4 cellular contexts compared by ENCODE assay signal in genomic region chr4:112612814-112613213, GRCh38. TPM values are rescaled to one million over a fixed set of nuclear protein-coding genes. Genes with fewer than 3 reads are reported as not detected.
A peak's percentile ranks its signal among the peaks of the same experiment; 100 is the strongest.
DNase-seq lines count a peak whose midpoint lies in the region; ATAC-seq and TF ChIP-seq lines count a peak whose summit lies in the region.
"Not testable (repeated sequence)": the region's sequence is repeated elsewhere in the genome, so short reads cannot be mapped to it uniquely, and the experiment has no call there.

No MANE protein-coding gene starts in this region.

- not testable (repeated sequence) for BruUV-seq in MCF 10A (replicated peaks; lab: Mats Ljungman, UMichigan)

- H3K4me1 Mint-ChIP-seq in MCF 10A (ENCODE audit: insufficient read depth, unreplicated experiment); neural crest cell: not testable (repeated sequence)

- H3K27ac Mint-ChIP-seq in MCF 10A (ENCODE audit: low read depth, unreplicated experiment), result peak overlapping the region; percentile 78
- peak overlapping the region; percentile 27 for H3K27ac Mint-ChIP-seq in neural crest cell (ENCODE audit: unreplicated experiment)

- peak; percentile 62 for ATAC-seq in SK-N-SH treated with all-trans-retinoic acid at 6 μM for 48 hours

- H3K27me3 Mint-ChIP-seq in MCF 10A (ENCODE audit: insufficient read depth, unreplicated experiment); neural crest cell (ENCODE audit: low read depth): not testable (repeated sequence)

- CTCF ChIA-PET in MCF 10A (lab: Yijun Ruan, JAX), result interaction anchor here (1.8 kb wide), 1 partner anchor 284 kb away, joined by 6 read pairs; no protein-coding TSS in a partner anchor

- not testable (repeated sequence) for H3K4me3 Mint-ChIP-seq in MCF 10A (ENCODE audit: unreplicated experiment); neural crest cell

- H3K36me3 Mint-ChIP-seq in MCF 10A (ENCODE audit: insufficient read depth, unreplicated experiment); neural crest cell (ENCODE audit: low read depth): not testable (repeated sequence)

- intact Hi-C loops in MCF 10A (cut with micrococcal nuclease), result not testable (repeated sequence)

- not testable (repeated sequence) for TF ChIP-seq CTCF in MCF 10A (IDR thresholded peaks at IDR 0.05; ENCODE audit: unreplicated experiment); fibroblast of villous mesenchyme (IDR thresholded peaks at IDR 0.05; ENCODE audit: insufficient read depth, low read depth, low read length); neural crest cell (conservative IDR thresholded peaks at IDR 0.05)

- POLR2A ChIA-PET in MCF 10A (lab: Yijun Ruan, JAX), result interaction anchor here (0.7 kb wide), 1 partner anchor 318 kb away, joined by 3 read pairs; no protein-coding TSS in a partner anchor

- DNase-seq in MCF 10A (ENCODE audit: unreplicated experiment); neural crest cell (ENCODE audit: low read depth, low spot score): not testable (repeated sequence)
- DNase-seq in fibroblast of villous mesenchyme (ENCODE audit: low read depth), result peak; percentile 4

- not testable (repeated sequence) for H3K4me3 ChIP-seq in fibroblast of villous mesenchyme (ENCODE audit: low read depth, low read length)

- H3K9me3 Mint-ChIP-seq in MCF 10A (ENCODE audit: unreplicated experiment); neural crest cell: not testable (repeated sequence)

RNA-seq across cellular contexts. Expression of gene ZGRF1, which starts 23.9 kb away (rescaled TPM):
- 6.1 and 6.9 TPM in 2 replicates for total RNA-seq in MCF 10A (2022)
- total RNA-seq in fibroblast of villous mesenchyme, result 10.0 and 15.1 TPM in 2 replicates
- total RNA-seq in neural crest cell, result 36.0 and 38.6 TPM in 2 replicates

RNA-seq across cellular contexts. Expression of gene LARP7, which starts 24.1 kb away (rescaled TPM):
- 33.8 and 36.3 TPM in 2 replicates for total RNA-seq in MCF 10A (2022)
- total RNA-seq in fibroblast of villous mesenchyme, result 20.0 and 28.5 TPM in 2 replicates
- 50.0 and 52.6 TPM in 2 replicates for total RNA-seq in neural crest cell
